13 cellular contexts compared by ENCODE assay signal in genomic region chr11:70326365-70326803, GRCh38. TPM values are rescaled to one million over a fixed set of nuclear protein-coding genes. Genes with fewer than 3 reads are reported as not detected.
DNase-seq lines count a peak whose midpoint lies in the region; ATAC-seq and TF ChIP-seq lines count a peak whose summit lies in the region.
"Had no signal": no experiment of that assay in that cellular context is flagged by ENCODE, and none has a peak within 500 bp of the region (broad histone marks: within the 10 kb centered on the region; RNA-seq: fewer than 3 reads in every experiment).

No MANE protein-coding gene starts in this region.

- no peak overlapping the region for H3K9ac ChIP-seq in mucosa of rectum (ENCODE audit: low read depth in 1 of 2, low read length in 2 of 2)

- H3K36me3 ChIP-seq in esophagus muscularis mucosa (peaks cover 28 to 81% (median 59%) of the 10 kb centered on the region in 4 donors), mucosa of rectum (ENCODE audit: control insufficient read depth in 2 of 2, insufficient read depth in 2 of 2, low read length in 2 of 2) (peaks cover 31 to 38% of the 10 kb centered on the region in 2 donors), upper lobe of right lung (peaks cover 53% of the 10 kb centered on the region)

- intact Hi-C loops in esophagus muscularis mucosa (cut with DNase I) (no loop called here), upper lobe of right lung (cut with DNase I) (no loop called here)

- H3K27ac ChIP-seq in esophagus muscularis mucosa (replicated peaks in 1 of 4) = peak overlapping the region; percentile 52 to 72 (median 56)
- peak overlapping the region; percentile 5 to 42 for H3K27ac ChIP-seq in mucosa of rectum (ENCODE audit: low read depth in 2 of 2, low read length in 2 of 2)
- H3K27ac ChIP-seq in upper lobe of right lung = peak overlapping the region; percentile 82
- H3K27ac ChIP-seq: 22Rv1 had no signal

- H3K4me1 ChIP-seq in esophagus muscularis mucosa = peaks cover 15 to 42% (median 27%) of the 10 kb centered on the region in 4 donors
- H3K4me1 ChIP-seq in mucosa of rectum (ENCODE audit: control insufficient read depth in 2 of 2, insufficient read depth in 2 of 2, low read length in 2 of 2) = peaks cover 0 to 3% of the 10 kb centered on the region in 2 donors
- peaks cover 36% of the 10 kb centered on the region for H3K4me1 ChIP-seq in upper lobe of right lung

- ATAC-seq in upper lobe of right lung (peak; percentile 70), GM18498 (IDR thresholded peaks at IDR 0.05; ENCODE audit: unreplicated experiment) (no peak), HG02852 (IDR thresholded peaks at IDR 0.05; ENCODE audit: unreplicated experiment) (no peak)
- ATAC-seq in activated naive CD4-positive, alpha-beta T cell treated with anti-CD3 and anti-CD28 coated beads, Interleukin-2, amount 50 U/mL, for 72 hours = no peak

- peaks cover 0 to 12% of the 10 kb centered on the region in 2 donors for H3K36me3 Mint-ChIP-seq in activated naive CD4-positive, alpha-beta T cell treated with anti-CD3 and anti-CD28 coated beads, Interleukin-2, amount 50 U/mL, for 72 hours

- TF ChIP-seq EP300 in esophagus muscularis mucosa (IDR thresholded peaks at IDR 0.05) = no peak

- DNase-seq in SIG-M5 treated with dmso at 0.1 percent for 504 hours (lab: John Stamatoyannopoulos, UW; ENCODE audit: unreplicated experiment) (peak; percentile 60), SIG-M5 (lab: John Stamatoyannopoulos, UW) (no peak), esophagus muscularis mucosa (ENCODE audit: extremely low spot score) (no peak), upper lobe of right lung (no peak)
- no peak for DNase-seq in activated naive CD4-positive, alpha-beta T cell treated with anti-CD3 and anti-CD28 coated beads, Interleukin-2, amount 50 U/mL, for 72 hours (ENCODE audit: low spot score in 2 of 2)
- DNase-seq: cortex of kidney, kidney, NCI-H1092 treated with DMSO at 0.1 percent for 48 hours, SHP77 had no signal

- no peaks in the 10 kb centered on the region for H3K9me3 Mint-ChIP-seq in activated naive CD4-positive, alpha-beta T cell treated with anti-CD3 and anti-CD28 coated beads, Interleukin-2, amount 50 U/mL, for 72 hours

- H3K27ac Mint-ChIP-seq in activated naive CD4-positive, alpha-beta T cell treated with anti-CD3 and anti-CD28 coated beads, Interleukin-2, amount 50 U/mL, for 72 hours = no peak overlapping the region

- TF ChIP-seq CTCF in esophagus muscularis mucosa (IDR thresholded peaks at IDR 0.05) (no peak), upper lobe of right lung (IDR thresholded peaks at IDR 0.05) (no peak)

- WGBS in esophagus muscularis mucosa = 39% methylated on average over 5 of the region's 5 CpGs

- H3K9me3 ChIP-seq in esophagus muscularis mucosa (no peaks in the 10 kb centered on the region), mucosa of rectum (ENCODE audit: control insufficient read depth in 2 of 2, low read length in 2 of 2) (no peaks in the 10 kb centered on the region), upper lobe of right lung (no peaks in the 10 kb centered on the region)

- H3K27me3 ChIP-seq in esophagus muscularis mucosa = no peaks in the 10 kb centered on the region
- no peaks in the 10 kb centered on the region for H3K27me3 ChIP-seq in mucosa of rectum (ENCODE audit: control insufficient read depth in 2 of 2, insufficient read depth in 2 of 2, low read length in 2 of 2)
- no peaks in the 10 kb centered on the region for H3K27me3 ChIP-seq in upper lobe of right lung

- H3K4me3 ChIP-seq in esophagus muscularis mucosa (peak overlapping the region in 2 of 4 donors; percentile 7 to 13), mucosa of rectum (ENCODE audit: low read length in 2 of 2) (no peak overlapping the region), upper lobe of right lung (peak overlapping the region; percentile 22)

- no peak for TF ChIP-seq POLR2A in esophagus muscularis mucosa (IDR thresholded peaks at IDR 0.05; ENCODE audit: low read depth)

RNA-seq across cellular contexts. Expression of gene PPFIA1, which starts 55.9 kb away (rescaled TPM):
- total RNA-seq in esophagus muscularis mucosa = 10 to 100 TPM; 46.3 to 51.5 (median 47.2) TPM
- 73.3 TPM for total RNA-seq in upper lobe of right lung
- 10 to 100 TPM; 31.4 to 37.9 TPM for total RNA-seq in activated naive CD4-positive, alpha-beta T cell treated with anti-CD3 and anti-CD28 coated beads, Interleukin-2, amount 50 U/mL, for 72 hours

Comparison
In these comparisons a context has a peak if more than half of its experiments do, and no peak if none do; other contexts are left out.
1. H3K27ac ChIP-seq: peak in every context shown above with its lines; median percentile 82 in upper lobe of right lung; 56 in esophagus muscularis mucosa; 24 in mucosa of rectum.